In the genomic region with DNA sequence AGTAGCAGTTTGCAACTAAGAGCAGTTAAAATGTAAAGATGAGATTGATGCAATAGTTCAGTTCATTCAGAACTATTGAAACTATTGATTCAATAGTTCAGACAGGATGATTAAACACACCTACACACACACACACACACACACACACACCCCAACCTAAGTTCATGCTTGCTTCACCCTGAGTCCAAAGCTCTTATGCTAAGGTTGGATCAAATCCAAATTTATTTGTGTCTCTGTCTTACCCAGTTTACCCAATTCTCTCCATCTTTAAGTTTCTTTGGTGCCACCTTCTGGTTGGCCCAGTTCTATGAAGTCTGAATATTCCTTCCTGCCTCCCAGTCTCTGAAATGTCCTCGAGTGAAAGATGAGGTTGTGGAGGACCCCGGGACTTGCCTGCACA, we compare ENCODE assay signal across 8 cellular contexts. TPM values are rescaled to one million over a fixed set of nuclear protein-coding genes. Genes with fewer than 3 reads are reported as not detected.
DNase-seq lines count a peak whose midpoint lies in the region; ATAC-seq and TF ChIP-seq lines count a peak whose summit lies in the region.

No MANE protein-coding gene starts in this region.

- no peak for TF ChIP-seq POLR2A in right lobe of liver (IDR thresholded peaks at IDR 0.05)

- H3K4me3 ChIP-seq in GM23338 = no peak overlapping the region
- no peak overlapping the region for H3K4me3 ChIP-seq in SU-DHL-6 (ENCODE audit: insufficient read depth, low read length, poor library complexity, severe bottlenecking)
- no peak overlapping the region for H3K4me3 ChIP-seq in right lobe of liver
- no peak overlapping the region for H3K4me3 ChIP-seq in effector memory CD4-positive, alpha-beta T cell (ENCODE audit: insufficient read depth, low read depth, low read length, poor library complexity, severe bottlenecking)

- no peak overlapping the region for H3K27ac ChIP-seq in GM23338 (ENCODE audit: low read depth)
- no peak overlapping the region for H3K27ac ChIP-seq in SU-DHL-6 (ENCODE audit: low read depth, low read length)
- H3K27ac ChIP-seq in right lobe of liver = peak overlapping the region in 2 of 3 donors; percentile 51 to 82
- H3K27ac ChIP-seq in effector memory CD4-positive, alpha-beta T cell (ENCODE audit: insufficient read depth, low read length, poor library complexity, severe bottlenecking) = no peak overlapping the region

- DNase-seq in Calu3 (peak; percentile 26), GM23338 (ENCODE audit: low spot score) (peak; percentile 41), right lobe of liver (peak in 1 of 3 donors; percentile 58), NCI-H526 treated with DMSO at 0.1 percent for 48 hours (lab: John Stamatoyannopoulos, UW) (no peak)
- DNase-seq in effector CD4-positive, alpha-beta T cell = no peak
- no peak for DNase-seq in effector memory CD4-positive, alpha-beta T cell

- H3K27me3 ChIP-seq in GM23338 (ENCODE audit: insufficient read depth) (peaks cover 85% of the 10 kb centered on the region), SU-DHL-6 (ENCODE audit: low read length) (no peaks in the 10 kb centered on the region), right lobe of liver (no peaks in the 10 kb centered on the region)
- no peaks in the 10 kb centered on the region for H3K27me3 ChIP-seq in effector memory CD4-positive, alpha-beta T cell (replicated peaks; ENCODE audit: control insufficient read depth, insufficient read depth, low read length, poor library complexity, severe bottlenecking)

- WGBS in right lobe of liver (ENCODE audit: insufficient coverage, low coverage, low lambda C conversion rate, missing lambda C conversion rate) = 29% methylated on average over 2 of the region's 2 CpGs

- ATAC-seq in GM23338 (no peak), right lobe of liver (peak; percentile 22 to 55 (median 46)), GM21619 (IDR thresholded peaks at IDR 0.05; ENCODE audit: unreplicated experiment) (no peak)

- H3K36me3 ChIP-seq in GM23338 (ENCODE audit: insufficient read depth) (no peaks in the 10 kb centered on the region), SU-DHL-6 (ENCODE audit: low read length) (no peaks in the 10 kb centered on the region), right lobe of liver (no peaks in the 10 kb centered on the region)
- no peaks in the 10 kb centered on the region for H3K36me3 ChIP-seq in effector memory CD4-positive, alpha-beta T cell (ENCODE audit: control insufficient read depth, insufficient read depth, low read length)

- no peaks in the 10 kb centered on the region for H4K20me1 ChIP-seq in GM23338 (replicated peaks; ENCODE audit: insufficient read depth)
- no peaks in the 10 kb centered on the region for H4K20me1 ChIP-seq in SU-DHL-6 (ENCODE audit: low read depth, low read length)

- H3K9ac ChIP-seq in SU-DHL-6 (ENCODE audit: low read length) = no peak overlapping the region

- H3F3A ChIP-seq in GM23338 (replicated peaks; ENCODE audit: low read depth) (no peaks in the 10 kb centered on the region), SU-DHL-6 (ENCODE audit: insufficient read depth) (no peaks in the 10 kb centered on the region)

- H3K9me3 ChIP-seq in SU-DHL-6 (ENCODE audit: insufficient read depth, low read length) (no peaks in the 10 kb centered on the region), right lobe of liver (no peaks in the 10 kb centered on the region)
- H3K9me3 ChIP-seq in effector memory CD4-positive, alpha-beta T cell (ENCODE audit: control insufficient read depth, low read length) = no peaks in the 10 kb centered on the region

- H3K4me2 ChIP-seq in GM23338 = no peak overlapping the region
- H3K4me2 ChIP-seq in SU-DHL-6 (ENCODE audit: low read depth, low read length, poor library complexity, severe bottlenecking) = no peak overlapping the region

- H3K27ac Mint-ChIP-seq in Calu3 (ENCODE audit: unreplicated experiment) (peak overlapping the region; percentile 41), GM23338 (no peak overlapping the region)

- H3K27me3 Mint-ChIP-seq in Calu3 (ENCODE audit: unreplicated experiment) = no peaks in the 10 kb centered on the region
- peaks cover 57% of the 10 kb centered on the region for H3K27me3 Mint-ChIP-seq in GM23338 (ENCODE audit: insufficient read depth, low read depth, poor library complexity)

- peaks cover 5% of the 10 kb centered on the region; the same call in 1 of the 2 replicates for H3K4me1 ChIP-seq in GM23338 (ENCODE audit: insufficient read depth)
- H3K4me1 ChIP-seq in right lobe of liver = peaks cover 0 to 17% (median 4%) of the 10 kb centered on the region in 4 donors
- H3K4me1 ChIP-seq in effector memory CD4-positive, alpha-beta T cell (ENCODE audit: control insufficient read depth, insufficient read depth, low read length, poor library complexity, severe bottlenecking) = peaks cover 5% of the 10 kb centered on the region

- H3K9me3 Mint-ChIP-seq in Calu3 (ENCODE audit: low read depth, unreplicated experiment) (no peaks in the 10 kb centered on the region), GM23338 (no peaks in the 10 kb centered on the region)

- intact Hi-C loops in Calu3 (cut with micrococcal nuclease; ENCODE audit: unreplicated experiment) = no loop called here
- intact Hi-C loops in right lobe of liver (cut with DNase I) = no loop called here

- H2AFZ ChIP-seq in GM23338 = no peak overlapping the region
- H2AFZ ChIP-seq in SU-DHL-6 (ENCODE audit: low read depth, low read length, severe bottlenecking) = no peak overlapping the region

- no TSS peak for BruUV-seq in Calu3 (replicated peaks; lab: Mats Ljungman, UMichigan)

- H3K9me2 ChIP-seq in GM23338 (ENCODE audit: insufficient read depth) = no peaks in the 10 kb centered on the region
- no peaks in the 10 kb centered on the region for H3K9me2 ChIP-seq in SU-DHL-6 (replicated peaks; ENCODE audit: insufficient read depth, low read length)

- peak; percentile 18 for TF ChIP-seq CTCF in Calu3 (IDR thresholded peaks at IDR 0.05; ENCODE audit: unreplicated experiment)
- peak; percentile 37 to 52 for TF ChIP-seq CTCF in GM23338 (conservative IDR thresholded peaks at IDR 0.05; ENCODE audit: low read depth in 2 of 2)
- TF ChIP-seq CTCF in SU-DHL-6 (IDR thresholded peaks at IDR 0.05; ENCODE audit: insufficient read depth, low read length, poor library complexity, severe bottlenecking) = peak; percentile 14
- TF ChIP-seq CTCF in right lobe of liver (IDR thresholded peaks at IDR 0.05) = peak; percentile 11 to 56 (median 32)

- H3K36me3 Mint-ChIP-seq in Calu3 (ENCODE audit: insufficient read depth, unreplicated experiment) = peaks cover 18% of the 10 kb centered on the region
- H3K36me3 Mint-ChIP-seq in GM23338 (ENCODE audit: low read depth) = no peaks in the 10 kb centered on the region

- H3K79me2 ChIP-seq in GM23338 (replicated peaks; ENCODE audit: insufficient read depth) (no peaks in the 10 kb centered on the region; the same call in 1 of the 2 replicates), SU-DHL-6 (ENCODE audit: insufficient read depth, low read length) (no peaks in the 10 kb centered on the region)

- CTCF ChIA-PET in Calu3 (lab: Charles Lee) = interaction anchor here (1.0 kb wide), 1 partner anchor 11 kb away, joined by 5 read pairs; no protein-coding TSS in a partner anchor

- no peak overlapping the region for H3K4me3 Mint-ChIP-seq in Calu3 (ENCODE audit: low read depth, unreplicated experiment)
- H3K4me3 Mint-ChIP-seq in GM23338 = no peak overlapping the region

- H3K4me1 Mint-ChIP-seq in Calu3 (ENCODE audit: low read depth, unreplicated experiment) (peaks cover 44% of the 10 kb centered on the region), GM23338 (peaks cover 14% of the 10 kb centered on the region)

TF ChIP-seq in GM23338, 12 proteins besides CTCF, POLR2A, EP300 and RAD21:
- no peak for TF ChIP-seq EZH2phosphoT487 (IDR thresholded peaks at IDR 0.05; ENCODE audit: unreplicated experiment)
- no peak for TF ChIP-seq CREB1 (CRISPR knock-in tag; IDR thresholded peaks at IDR 0.05; ENCODE audit: low read depth)
- no peak for TF ChIP-seq POLR2AphosphoS5 (IDR thresholded peaks at IDR 0.05; ENCODE audit: low read depth)
- no peak for TF ChIP-seq STAT1 (IDR thresholded peaks at IDR 0.05; ENCODE audit: unreplicated experiment)
- no peak for TF ChIP-seq NANOG (IDR thresholded peaks at IDR 0.05; ENCODE audit: borderline replicate concordance)
- TF ChIP-seq ZNF114 (CRISPR knock-in tag; IDR thresholded peaks at IDR 0.05) = no peak
- TF ChIP-seq ZNF331 (CRISPR knock-in tag; IDR thresholded peaks at IDR 0.05; ENCODE audit: low read depth) = no peak
- TF ChIP-seq, protein P1, sequence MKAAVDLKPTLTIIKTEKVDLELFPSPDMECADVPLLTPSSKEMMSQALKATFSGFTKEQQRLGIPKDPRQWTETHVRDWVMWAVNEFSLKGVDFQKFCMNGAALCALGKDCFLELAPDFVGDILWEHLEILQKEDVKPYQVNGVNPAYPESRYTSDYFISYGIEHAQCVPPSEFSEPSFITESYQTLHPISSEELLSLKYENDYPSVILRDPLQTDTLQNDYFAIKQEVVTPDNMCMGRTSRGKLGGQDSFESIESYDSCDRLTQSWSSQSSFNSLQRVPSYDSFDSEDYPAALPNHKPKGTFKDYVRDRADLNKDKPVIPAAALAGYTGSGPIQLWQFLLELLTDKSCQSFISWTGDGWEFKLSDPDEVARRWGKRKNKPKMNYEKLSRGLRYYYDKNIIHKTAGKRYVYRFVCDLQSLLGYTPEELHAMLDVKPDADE (IDR thresholded peaks at IDR 0.05) = no peak

RNA-seq across cellular contexts. Expression of a gene that starts 5.1 kb away (rescaled TPM):
- 30.9 and 38.6 TPM in 2 replicates for total RNA-seq in Calu3 (2022)
- 0.50 and 2.1 TPM in 2 replicates for total RNA-seq in GM23338 (2014; rRNA removed; shearing (Covaris generic))
- 0.50 and 1.7 TPM in 2 replicates for polyA plus RNA-seq in GM23338 (2016; fragmentation: Nextera tagmentation; extraction: Ambion mirVana)
- total RNA-seq in right lobe of liver = 10 to 100 TPM in 4 of 6 experiments, 1 to 10 TPM in 2; 2.8 to 44.2 (median 16.8) TPM

RNA-seq across cellular contexts. Expression of a gene that starts 25.9 kb away (rescaled TPM):
- total RNA-seq in Calu3 (2022) = 7.8 and 11.9 TPM in 2 replicates
- 0.54 and 2.6 TPM in 2 replicates for total RNA-seq in GM23338 (2014; rRNA removed; shearing (Covaris generic))
- polyA plus RNA-seq in GM23338 (2016; fragmentation: Nextera tagmentation; extraction: Ambion mirVana) = 13.0 and 25.1 TPM in 2 replicates
- total RNA-seq in right lobe of liver = under 1 TPM in 2 of 6 experiments, not detected in 4; 0.27 to 0.37 TPM

Comparison
In these comparisons a context has a peak if more than half of its experiments do, and no peak if none do; other contexts are left out.
1. DNase-seq: peak in Calu3 (single experiment) and GM23338 (single experiment); none in NCI-H526 treated with DMSO at 0.1 percent for 48 hours (single experiment), effector CD4-positive, alpha-beta T cell (single experiment) and effector memory CD4-positive, alpha-beta T cell (0 of 3).
2. ATAC-seq: peak in right lobe of liver (4 of 4); none in GM23338 (single experiment) and GM21619 (single experiment).
3. H3K27ac ChIP-seq: peak in right lobe of liver (2 of 3); none in GM23338 (single experiment), SU-DHL-6 (single experiment) and effector memory CD4-positive, alpha-beta T cell (single experiment).
4. Peak in every context shown above with its lines, with median percentiles within 50 percentile points of each other: CTCF ChIP-seq.